In the genomic region with DNA sequence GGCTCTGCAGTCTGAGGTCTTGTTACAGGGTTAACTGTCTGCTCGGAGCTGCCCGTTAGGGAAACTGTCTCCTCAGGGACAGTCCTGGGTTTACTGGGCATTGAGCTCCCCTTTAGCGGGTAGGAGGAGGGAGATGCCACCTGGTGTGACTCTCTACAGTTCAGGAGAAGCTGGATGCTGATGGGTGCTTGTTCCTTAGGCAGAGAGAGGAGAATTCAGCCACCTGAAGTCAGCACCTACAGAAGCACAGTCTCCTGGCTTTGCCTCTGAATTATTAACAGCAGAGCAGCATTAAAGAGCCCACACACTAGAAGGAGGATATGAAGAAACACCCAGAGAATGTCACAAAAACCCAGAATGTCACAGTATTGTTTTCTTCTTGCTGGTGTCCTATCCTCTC, we compare ENCODE assay signal across 13 cellular contexts. TPM values are rescaled to one million over a fixed set of nuclear protein-coding genes. Genes with fewer than 3 reads are reported as not detected.
DNase-seq lines count a peak whose midpoint lies in the region; ATAC-seq, FAIRE-seq and TF ChIP-seq lines count a peak whose summit lies in the region.
"Had no signal": no experiment of that assay in that cellular context is flagged by ENCODE, and none has a peak within 500 bp of the region (broad histone marks: within the 10 kb centered on the region; RNA-seq: fewer than 3 reads in every experiment).

No MANE protein-coding gene starts in this region.

- peaks cover 84% of the 10 kb centered on the region for H3K4me1 Mint-ChIP-seq in CD4-positive, alpha-beta T cell (ENCODE audit: low read depth)
- H3K4me1 Mint-ChIP-seq in activated CD8-positive, alpha-beta T cell treated with anti-CD3 and anti-CD28 coated beads for 36 hours (ENCODE audit: low read depth) = peaks cover 67% of the 10 kb centered on the region
- H3K4me1 Mint-ChIP-seq: brain had no signal

- DNase-seq in CD4-positive, alpha-beta T cell = peak in 5 of 10 experiments; percentile 16 to 56 (median 33)
- no peak for DNase-seq in activated CD8-positive, alpha-beta T cell treated with anti-CD3 and anti-CD28 coated beads for 36 hours
- DNase-seq in esophagus squamous epithelium (lab: John Stamatoyannopoulos, UW) = no peak
- no peak for DNase-seq in NCI-H1436 (lab: John Stamatoyannopoulos, UW)
- DNase-seq in GM19239 (ENCODE audit: insufficient read length, low spot score) = no peak
- DNase-seq in AML-193 (lab: John Stamatoyannopoulos, UW) = no peak
- DNase-seq: foreskin fibroblast, IMR-90, NCI-H226 had no signal

- WGBS in esophagus squamous epithelium, 2 donors = 35% methylated on average over 3 of the region's 3 CpGs

- H3K36me3 Mint-ChIP-seq in CD4-positive, alpha-beta T cell (ENCODE audit: low read depth) = peaks cover 77% of the 10 kb centered on the region
- peaks cover 50% of the 10 kb centered on the region for H3K36me3 Mint-ChIP-seq in activated CD8-positive, alpha-beta T cell treated with anti-CD3 and anti-CD28 coated beads for 36 hours (ENCODE audit: low read depth)
- H3K36me3 Mint-ChIP-seq: brain; stimulated activated memory B cell treated with anti-CD40 and anti-IgM and Interleukin-4, amounts not matched to agents 10 μg/mL and 1 μg/mL and 100 μg/mL, for 72 hours had no signal

- H3K9ac ChIP-seq in rectal smooth muscle tissue (ENCODE audit: low read length) = peak overlapping the region; percentile 22

- H3K4me3 ChIP-seq in esophagus squamous epithelium (peak overlapping the region; percentile 20 to 66 (median 44)), rectal smooth muscle tissue (ENCODE audit: low read length) (peak overlapping the region; percentile 59)

- no peak for ATAC-seq in CD4-positive, alpha-beta T cell (ENCODE audit: poor library complexity)
- no peak for ATAC-seq in activated CD8-positive, alpha-beta T cell treated with anti-CD3 and anti-CD28 coated beads for 36 hours
- ATAC-seq in GM21526 (IDR thresholded peaks at IDR 0.05; ENCODE audit: low FRiP score, unreplicated experiment) = no peak
- ATAC-seq: stimulated activated memory B cell treated with anti-CD40 and anti-IgM and Interleukin-4, amounts not matched to agents 10 μg/mL and 1 μg/mL and 100 μg/mL, for 72 hours had no signal

- TF ChIP-seq CTCF in CD4-positive, alpha-beta T cell (IDR thresholded peaks at IDR 0.05) = no peak
- TF ChIP-seq CTCF in activated CD8-positive, alpha-beta T cell treated with anti-CD3 and anti-CD28 coated beads for 36 hours (IDR thresholded peaks at IDR 0.05) = no peak
- TF ChIP-seq CTCF in esophagus squamous epithelium (IDR thresholded peaks at IDR 0.05) = no peak

- no peak for TF ChIP-seq POLR2A in esophagus squamous epithelium (IDR thresholded peaks at IDR 0.05)

- H3K27ac ChIP-seq in CD4-positive, alpha-beta T cell (ENCODE audit: low read depth, low read length) = peak overlapping the region; percentile 81
- H3K27ac ChIP-seq in esophagus squamous epithelium (peak overlapping the region; percentile 58 to 87 (median 80)), rectal smooth muscle tissue (ENCODE audit: low read depth, low read length) (peak overlapping the region; percentile 52)

- H3K27me3 Mint-ChIP-seq in CD4-positive, alpha-beta T cell = no peaks in the 10 kb centered on the region
- H3K27me3 Mint-ChIP-seq in activated CD8-positive, alpha-beta T cell treated with anti-CD3 and anti-CD28 coated beads for 36 hours = no peaks in the 10 kb centered on the region

- no peak for FAIRE-seq in GM19239 (lab: Jason Lieb, UNC)

- peaks cover 0 to 28% (median 0%) of the 10 kb centered on the region in 3 donors for H3K36me3 ChIP-seq in esophagus squamous epithelium
- no peaks in the 10 kb centered on the region for H3K36me3 ChIP-seq in rectal smooth muscle tissue (ENCODE audit: control insufficient read depth, insufficient read depth, low read length)

- peaks cover 35% of the 10 kb centered on the region for H3K9me3 ChIP-seq in CD4-positive, alpha-beta T cell (ENCODE audit: control insufficient read depth, low read length)
- peaks cover 0 to 14% (median 0%) of the 10 kb centered on the region in 3 donors for H3K9me3 ChIP-seq in esophagus squamous epithelium

- peaks cover 9% of the 10 kb centered on the region for H3K9me3 Mint-ChIP-seq in CD4-positive, alpha-beta T cell
- peaks cover 21% of the 10 kb centered on the region for H3K9me3 Mint-ChIP-seq in activated CD8-positive, alpha-beta T cell treated with anti-CD3 and anti-CD28 coated beads for 36 hours
- H3K9me3 Mint-ChIP-seq: brain; stimulated activated memory B cell treated with anti-CD40 and anti-IgM and Interleukin-4, amounts not matched to agents 10 μg/mL and 1 μg/mL and 100 μg/mL, for 72 hours had no signal

- intact Hi-C loops in CD4-positive, alpha-beta T cell (cut with DNase I, micrococcal nuclease) = loop anchor here (1.0 to 5.0 kb wide), 11 partner anchors 12 to 188 kb away; a partner anchor contains a TSS
- intact Hi-C loops in activated CD8-positive, alpha-beta T cell treated with anti-CD3 and anti-CD28 coated beads for 36 hours (cut with micrococcal nuclease) = loop anchor here (5.0 kb wide), 5 partner anchors 51 to 189 kb away; a partner anchor contains a TSS
- intact Hi-C loops in esophagus squamous epithelium (cut with DNase I) = no loop called here

- POLR2A ChIA-PET in CD4-positive, alpha-beta T cell (lab: Charles Lee) = interaction anchor here (0.6 to 9.9 kb wide), 34 partner anchors 9 to 188 kb away, joined by 3 to 164 read pairs (median 6); a partner anchor contains a TSS
- POLR2A ChIA-PET in activated CD8-positive, alpha-beta T cell treated with anti-CD3 and anti-CD28 coated beads for 36 hours (lab: Charles Lee) = interaction anchor here (0.9 to 3.6 kb wide), 20 partner anchors 15 to 187 kb away, joined by 3 to 13 read pairs (median 4); a partner anchor contains a TSS

- H3K27me3 ChIP-seq in CD4-positive, alpha-beta T cell (ENCODE audit: control insufficient read depth, insufficient read depth, low read length) = no peaks in the 10 kb centered on the region
- H3K27me3 ChIP-seq in esophagus squamous epithelium = no peaks in the 10 kb centered on the region
- peaks cover 2% of the 10 kb centered on the region for H3K27me3 ChIP-seq in rectal smooth muscle tissue (ENCODE audit: control insufficient read depth, insufficient read depth, low read length)

- CTCF ChIA-PET in CD4-positive, alpha-beta T cell (lab: Charles Lee) = interaction anchor here (0.7 to 3.9 kb wide), 9 partner anchors 48 to 188 kb away, joined by 3 to 29 read pairs (median 7); a partner anchor contains a TSS
- CTCF ChIA-PET in activated CD8-positive, alpha-beta T cell treated with anti-CD3 and anti-CD28 coated beads for 36 hours (lab: Charles Lee) = interaction anchor here (1.0 to 3.0 kb wide), 9 partner anchors 14 to 187 kb away, joined by 3 to 11 read pairs (median 6); a partner anchor contains a TSS

- H3K4me1 ChIP-seq in esophagus squamous epithelium (peaks cover 0 to 10% (median 0%) of the 10 kb centered on the region in 3 donors), rectal smooth muscle tissue (ENCODE audit: control insufficient read depth, insufficient read depth, low read length) (no peaks in the 10 kb centered on the region)

- H3K27ac Mint-ChIP-seq in CD4-positive, alpha-beta T cell = peak overlapping the region; percentile 88
- peak overlapping the region; percentile 99 for H3K27ac Mint-ChIP-seq in activated CD8-positive, alpha-beta T cell treated with anti-CD3 and anti-CD28 coated beads for 36 hours
- H3K27ac Mint-ChIP-seq: brain; stimulated activated memory B cell treated with anti-CD40 and anti-IgM and Interleukin-4, amounts not matched to agents 10 μg/mL and 1 μg/mL and 100 μg/mL, for 72 hours had no signal

- H3K4me3 Mint-ChIP-seq in CD4-positive, alpha-beta T cell = peak overlapping the region; percentile 98
- H3K4me3 Mint-ChIP-seq in activated CD8-positive, alpha-beta T cell treated with anti-CD3 and anti-CD28 coated beads for 36 hours = peak overlapping the region; percentile 84
- H3K4me3 Mint-ChIP-seq: brain; stimulated activated memory B cell treated with anti-CD40 and anti-IgM and Interleukin-4, amounts not matched to agents 10 μg/mL and 1 μg/mL and 100 μg/mL, for 72 hours had no signal

RNA-seq across cellular contexts. Expression of a gene that starts 0.7 kb away (rescaled TPM):
- total RNA-seq in CD4-positive, alpha-beta T cell = 10 to 100 TPM; 20.7 to 23.6 TPM
- total RNA-seq in activated CD8-positive, alpha-beta T cell treated with anti-CD3 and anti-CD28 coated beads for 36 hours = 10 to 100 TPM; 88.3 to 97.8 TPM
- total RNA-seq in esophagus squamous epithelium = 10 to 100 TPM in 2 of 4 donors, 1 to 10 TPM in 2; 2.1 to 23.7 (median 12.1) TPM
- total RNA-seq: IMR-90 had no signal

RNA-seq across cellular contexts. Expression of a gene that starts 53.2 kb away (rescaled TPM):
- 10 to 100 TPM; 48.4 to 50.7 TPM for total RNA-seq in CD4-positive, alpha-beta T cell
- 10 to 100 TPM; 29.0 to 29.5 TPM for total RNA-seq in activated CD8-positive, alpha-beta T cell treated with anti-CD3 and anti-CD28 coated beads for 36 hours
- 10 to 100 TPM in 1 of 4 donors, 1 to 10 TPM in 2, under 1 TPM in 1; 0.64 to 18.1 (median 3.3) TPM for total RNA-seq in esophagus squamous epithelium
- total RNA-seq: IMR-90 had no signal
